ENCODE assay signal across 12 cellular contexts in the genomic region with DNA sequence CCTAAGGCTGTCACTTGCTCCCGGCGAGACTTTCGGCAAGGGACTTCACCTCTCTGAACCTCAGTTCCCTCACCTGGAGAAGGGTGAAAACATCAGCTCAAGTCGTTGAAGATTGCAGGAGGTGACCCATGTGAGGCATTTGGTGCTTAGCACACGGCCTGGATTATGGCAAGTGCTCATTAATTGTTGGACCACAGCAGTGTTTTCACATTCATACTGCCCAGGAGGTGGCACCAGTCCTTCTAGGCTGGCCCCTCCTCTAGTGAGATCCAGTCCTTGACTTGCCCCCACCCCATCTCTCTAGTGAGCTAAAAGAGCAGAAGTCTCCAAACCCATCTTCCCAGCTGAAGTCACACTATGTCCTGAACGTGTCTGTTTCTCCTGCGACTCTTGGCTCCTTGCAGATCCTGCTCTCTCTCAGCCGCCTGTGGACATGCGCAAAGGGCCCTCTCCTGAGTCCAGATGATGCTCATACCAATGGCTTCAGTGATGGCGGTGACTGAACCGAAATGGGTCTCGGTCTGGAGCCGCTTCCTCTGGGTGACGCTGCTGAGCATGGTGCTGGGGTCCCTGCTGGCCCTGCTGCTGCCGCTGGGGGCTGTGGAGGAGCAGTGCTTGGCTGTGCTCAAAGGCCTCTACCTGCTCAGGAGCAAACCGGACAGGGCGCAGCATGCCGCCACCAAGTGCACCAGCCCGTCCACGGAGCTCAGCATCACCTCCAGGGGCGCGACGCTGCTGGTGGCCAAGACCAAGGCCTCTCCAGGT. TPM values are rescaled to one million over a fixed set of nuclear protein-coding genes. Genes with fewer than 3 reads are reported as not detected.
DNase-seq lines count a peak whose midpoint lies in the region; ATAC-seq and TF ChIP-seq lines count a peak whose summit lies in the region.
"Had no signal": no experiment of that assay in that cellular context is flagged by ENCODE, and none has a peak within 500 bp of the region (broad histone marks: within the 10 kb centered on the region; RNA-seq: fewer than 3 reads in every experiment).

No MANE protein-coding gene starts in this region.

- ATAC-seq in PC-3 (no peak), HG03135 (IDR thresholded peaks at IDR 0.05; ENCODE audit: unreplicated experiment) (no peak), HG02642 (IDR thresholded peaks at IDR 0.05; ENCODE audit: poor library complexity, unreplicated experiment) (no peak)
- ATAC-seq in stimulated activated memory B cell treated with anti-CD40 and anti-IgM and Interleukin-4, amounts not matched to agents 10 μg/mL and 1 μg/mL and 100 μg/mL, for 72 hours = no peak

- H3K4me3 ChIP-seq in PC-3 (ENCODE audit: low read length) (peak overlapping the region; percentile 90), duodenal mucosa (ENCODE audit: low read depth in 1 of 2, low read length in 2 of 2) (peak overlapping the region; percentile 75 to 91)

- DNase-seq in activated naive CD4-positive, alpha-beta T cell treated with anti-CD3 and anti-CD28 coated beads for 36 hours = no peak
- DNase-seq in activated naive CD4-positive, alpha-beta T cell treated with anti-CD3 and anti-CD28 coated beads, Interleukin-2, amount 50 U/mL, for 16 hours = no peak
- DNase-seq in PC-3 (peak; percentile 25), 8988T (no peak)
- DNase-seq: activated gamma-delta T cell treated with Interleukin-2 at 50 U/mL for 16 hours, head of caudate nucleus, NCI-H510A treated with DMSO at 0.1 percent for 48 hours, tibial artery had no signal

- peak overlapping the region; percentile 37 for H3K27ac Mint-ChIP-seq in activated naive CD4-positive, alpha-beta T cell treated with anti-CD3 and anti-CD28 coated beads for 36 hours
- peak overlapping the region; percentile 78 for H3K27ac Mint-ChIP-seq in stimulated activated memory B cell treated with anti-CD40 and anti-IgM and Interleukin-4, amounts not matched to agents 10 μg/mL and 1 μg/mL and 100 μg/mL, for 72 hours

- peak overlapping the region; percentile 98 for H3K4me2 ChIP-seq in PC-3 (ENCODE audit: low read length)

- H3K9me2 ChIP-seq in PC-3 (replicated peaks; ENCODE audit: low read length) = no peaks in the 10 kb centered on the region

- H3F3A ChIP-seq in PC-3 (ENCODE audit: low read length, unreplicated experiment) = no peaks in the 10 kb centered on the region

- no TSS peak for BruUV-seq in PC-3 (replicated peaks; lab: Mats Ljungman, UMichigan)

- H3K9me3 ChIP-seq in PC-3 (ENCODE audit: low read length) (no peaks in the 10 kb centered on the region), duodenal mucosa (ENCODE audit: control insufficient read depth in 1 of 2, low read length in 2 of 2) (no peaks in the 10 kb centered on the region)
- H3K9me3 ChIP-seq: tibial artery had no signal

- no peak overlapping the region for H3K9ac ChIP-seq in PC-3 (ENCODE audit: low read length)
- peak overlapping the region in 1 of 2 donors; percentile 77 for H3K9ac ChIP-seq in duodenal mucosa (ENCODE audit: low read depth in 1 of 2, low read length in 2 of 2)

- H3K36me3 ChIP-seq in PC-3 (ENCODE audit: low read depth, low read length) (peaks cover 38% of the 10 kb centered on the region), duodenal mucosa (ENCODE audit: control insufficient read depth in 1 of 2, insufficient read depth in 2 of 2, low read length in 2 of 2) (peaks cover 22 to 48% of the 10 kb centered on the region in 2 donors)

- peak overlapping the region; percentile 90 for H3K4me3 Mint-ChIP-seq in activated naive CD4-positive, alpha-beta T cell treated with anti-CD3 and anti-CD28 coated beads for 36 hours
- H3K4me3 Mint-ChIP-seq in stimulated activated memory B cell treated with anti-CD40 and anti-IgM and Interleukin-4, amounts not matched to agents 10 μg/mL and 1 μg/mL and 100 μg/mL, for 72 hours = peak overlapping the region; percentile 19

- POLR2A ChIA-PET in PC-3 (lab: Charles Lee; ENCODE audit: unreplicated experiment) = interaction anchor here (0.6 kb wide), 1 partner anchor 525 kb away, joined by 3 read pairs; no protein-coding TSS in a partner anchor

- peaks cover 23% of the 10 kb centered on the region for H3K4me1 Mint-ChIP-seq in activated naive CD4-positive, alpha-beta T cell treated with anti-CD3 and anti-CD28 coated beads for 36 hours (ENCODE audit: low read depth)
- H3K4me1 Mint-ChIP-seq in stimulated activated memory B cell treated with anti-CD40 and anti-IgM and Interleukin-4, amounts not matched to agents 10 μg/mL and 1 μg/mL and 100 μg/mL, for 72 hours = peaks cover 50% of the 10 kb centered on the region

- H3K4me1 ChIP-seq in PC-3 (ENCODE audit: insufficient read depth, low read length) (peaks cover 9% of the 10 kb centered on the region; the same call in 1 of the 2 replicates), duodenal mucosa (ENCODE audit: control insufficient read depth in 1 of 2, insufficient read depth in 2 of 2, low read length in 2 of 2) (peaks cover 10 to 16% of the 10 kb centered on the region in 2 donors)

- H2AFZ ChIP-seq in PC-3 (ENCODE audit: low read length) = no peak overlapping the region

- H3K79me2 ChIP-seq in PC-3 (ENCODE audit: low read length) = peaks cover 11% of the 10 kb centered on the region

- no peaks in the 10 kb centered on the region for H3K27me3 Mint-ChIP-seq in activated naive CD4-positive, alpha-beta T cell treated with anti-CD3 and anti-CD28 coated beads for 36 hours (ENCODE audit: low read depth)
- H3K27me3 Mint-ChIP-seq in stimulated activated memory B cell treated with anti-CD40 and anti-IgM and Interleukin-4, amounts not matched to agents 10 μg/mL and 1 μg/mL and 100 μg/mL, for 72 hours = no peaks in the 10 kb centered on the region

- no peaks in the 10 kb centered on the region for H3K9me3 Mint-ChIP-seq in activated naive CD4-positive, alpha-beta T cell treated with anti-CD3 and anti-CD28 coated beads for 36 hours
- H3K9me3 Mint-ChIP-seq in stimulated activated memory B cell treated with anti-CD40 and anti-IgM and Interleukin-4, amounts not matched to agents 10 μg/mL and 1 μg/mL and 100 μg/mL, for 72 hours = no peaks in the 10 kb centered on the region

- no peaks in the 10 kb centered on the region for H3K27me3 ChIP-seq in PC-3 (ENCODE audit: low read length)
- H3K27me3 ChIP-seq in duodenal mucosa (ENCODE audit: control insufficient read depth in 1 of 2, insufficient read depth in 2 of 2, low read length in 2 of 2) = no peaks in the 10 kb centered on the region
- H3K27me3 ChIP-seq: tibial artery had no signal

- peaks cover 8% of the 10 kb centered on the region; the same call in 1 of the 2 replicates for H4K20me1 ChIP-seq in PC-3 (ENCODE audit: low read length)

- CTCF ChIA-PET in activated naive CD4-positive, alpha-beta T cell treated with anti-CD3 and anti-CD28 coated beads for 36 hours (lab: Charles Lee) = interaction anchor here (1.3 kb wide), 1 partner anchor 102 kb away, joined by 4 read pairs; no protein-coding TSS in a partner anchor
- CTCF ChIA-PET in PC-3 (lab: Charles Lee) = interaction anchor here (0.6 kb wide), 1 partner anchor 841 kb away, joined by 6 read pairs; no protein-coding TSS in a partner anchor

- intact Hi-C loops in activated naive CD4-positive, alpha-beta T cell treated with anti-CD3 and anti-CD28 coated beads for 36 hours (cut with micrococcal nuclease) = loop anchor here (5.0 kb wide), 2 partner anchors 286 to 576 kb away; a partner anchor contains a TSS
- intact Hi-C loops in PC-3 (cut with micrococcal nuclease) = loop anchor here (10.0 kb wide), 2 partner anchors 772 to 832 kb away; a partner anchor contains a TSS

- peak; percentile 36; the same call in 1 of the 2 replicates for TF ChIP-seq CTCF in PC-3 (conservative IDR thresholded peaks at IDR 0.05; ENCODE audit: low read depth, low read length)

- H3K27ac ChIP-seq in PC-3 (ENCODE audit: low read length) (no peak overlapping the region), duodenal mucosa (ENCODE audit: low read depth, low read length) (no peak overlapping the region)

- H3K36me3 Mint-ChIP-seq in activated naive CD4-positive, alpha-beta T cell treated with anti-CD3 and anti-CD28 coated beads for 36 hours (ENCODE audit: low read depth) = peaks cover 3% of the 10 kb centered on the region
- H3K36me3 Mint-ChIP-seq in stimulated activated memory B cell treated with anti-CD40 and anti-IgM and Interleukin-4, amounts not matched to agents 10 μg/mL and 1 μg/mL and 100 μg/mL, for 72 hours = peaks cover 37% of the 10 kb centered on the region

RNA-seq across cellular contexts. Expression of a gene that starts 1.6 kb away (rescaled TPM):
- total RNA-seq in activated naive CD4-positive, alpha-beta T cell treated with anti-CD3 and anti-CD28 coated beads for 36 hours = 1 to 10 TPM; 3.4 to 3.7 TPM
- 6.4 and 18.5 TPM in 2 replicates for total RNA-seq in PC-3 (2014; rRNA removed)

RNA-seq across cellular contexts. Expression of a gene that starts 44.3 kb away (rescaled TPM):
- total RNA-seq in activated naive CD4-positive, alpha-beta T cell treated with anti-CD3 and anti-CD28 coated beads for 36 hours = 10 to 100 TPM; 81.9 to 82.5 TPM
- total RNA-seq in PC-3 (2014; rRNA removed) = 148 and 165 TPM in 2 replicates

RNA-seq across cellular contexts. Expression of a gene that starts 45.7 kb away (rescaled TPM):
- 100 to 1,000 TPM; 103 to 105 TPM for total RNA-seq in activated naive CD4-positive, alpha-beta T cell treated with anti-CD3 and anti-CD28 coated beads for 36 hours
- 120 and 181 TPM in 2 replicates for total RNA-seq in PC-3 (2014; rRNA removed)
